Comparison of ENCODE assay signal across 8 cellular contexts in the genomic region with DNA sequence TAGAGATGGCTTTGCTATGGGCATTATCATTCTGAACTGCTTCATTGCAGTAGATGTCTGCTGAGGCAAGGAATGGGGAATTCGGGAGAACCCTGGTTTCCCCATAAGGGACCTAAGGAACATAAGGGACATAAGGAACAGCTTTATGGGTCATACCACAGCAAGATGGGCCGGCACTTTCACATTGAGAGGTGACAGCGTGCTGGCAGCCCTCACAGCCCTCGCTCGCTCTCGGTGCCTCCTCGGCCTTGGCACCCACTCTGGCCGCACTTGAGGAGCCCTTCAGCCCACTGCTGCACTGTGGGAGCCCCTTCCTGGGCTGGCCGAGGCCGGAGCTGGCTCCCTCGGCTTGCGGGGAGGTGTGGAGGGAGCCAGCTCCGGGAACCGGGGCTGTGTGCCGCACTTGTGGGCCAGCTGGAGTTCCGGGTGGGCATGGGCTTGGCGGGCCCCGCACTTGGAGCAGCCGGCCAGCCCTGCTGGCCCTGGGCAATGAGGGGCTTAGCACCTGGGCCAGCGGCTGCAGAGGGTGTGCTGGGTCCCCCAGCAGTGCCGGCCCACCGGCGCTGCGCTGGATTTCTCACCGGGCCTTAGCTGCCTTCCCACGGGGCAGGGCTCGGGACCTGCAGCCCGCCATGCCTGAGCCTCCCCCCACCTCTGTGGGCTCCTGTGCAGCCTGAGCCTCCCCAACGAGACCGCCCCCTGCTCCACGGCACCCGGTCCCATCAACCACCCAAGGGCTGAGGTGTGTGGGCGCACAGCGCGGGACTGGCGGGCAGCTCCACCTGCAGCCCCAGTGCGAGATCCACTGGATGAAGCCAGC. TPM values are rescaled to one million over a fixed set of nuclear protein-coding genes. Genes with fewer than 3 reads are reported as not detected.
DNase-seq lines count a peak whose midpoint lies in the region; ATAC-seq and TF ChIP-seq lines count a peak whose summit lies in the region.
"Not testable (repeated sequence)": the region's sequence is repeated elsewhere in the genome, so short reads cannot be mapped to it uniquely, and the experiment has no call there.

No MANE protein-coding gene starts in this region.

- intact Hi-C loops in A673 (cut with micrococcal nuclease; ENCODE audit: unreplicated experiment); left lung (cut with DNase I): not testable (repeated sequence)

- H3K4me1 ChIP-seq in A673 (ENCODE audit: insufficient read depth, low read length, poor library complexity, severe bottlenecking) (peaks cover 68% of the 10 kb centered on the region), OCI-LY3 (ENCODE audit: low read length) (peaks cover 80% of the 10 kb centered on the region), duodenal mucosa (ENCODE audit: control insufficient read depth in 1 of 2, insufficient read depth in 2 of 2, low read length in 2 of 2) (peaks cover 64 to 73% of the 10 kb centered on the region in 2 donors), left lung (peaks cover 34 to 100% of the 10 kb centered on the region in 2 donors)

- peak overlapping the region; percentile 99 for H3K4me2 ChIP-seq in OCI-LY3 (ENCODE audit: low read length)

- peaks cover 88% of the 10 kb centered on the region for H3K79me2 ChIP-seq in OCI-LY3 (ENCODE audit: low read length)

- POLR2A ChIA-PET in A673 (lab: Charles Lee; ENCODE audit: low non-redundant PET): not testable (repeated sequence)

- CTCF ChIA-PET in A673 (lab: Charles Lee): not testable (repeated sequence)
- CTCF ChIA-PET in activated CD8-positive, alpha-beta memory T cell treated with anti-CD3 and anti-CD28 coated beads, Interleukin-2, amount 10 ng/mL, durations not matched to agents 7 days and 5 days (lab: Charles Lee): interaction anchor here (1.8 to 6.5 kb wide), 8 partner anchors 10 to 72 kb away, joined by 3 to 40 read pairs (median 16); partner anchors contain the start of genes COL9A2 and SMAP2

- H3K4me1 Mint-ChIP-seq in activated CD8-positive, alpha-beta memory T cell treated with anti-CD3 and anti-CD28 coated beads, Interleukin-2, amount 10 ng/mL, durations not matched to agents 7 days and 5 days: peaks cover 92% of the 10 kb centered on the region
- peaks cover 92% of the 10 kb centered on the region for H3K4me1 Mint-ChIP-seq in activated naive CD8-positive, alpha-beta T cell treated with anti-CD3 and anti-CD28 coated beads for 36 hours
- H3K4me1 Mint-ChIP-seq in natural killer cell treated with Interleukin-12 subunit alpha and Interleukin-12 subunit beta and Interleukin-15 and Interleukin-18, amount 100 ng/mL, for 72 hours (ENCODE audit: low read depth in 2 of 2): peaks cover 74 to 78% of the 10 kb centered on the region in 2 donors
- H3K4me1 Mint-ChIP-seq in stimulated activated naive CD8-positive, alpha-beta T cell treated with anti-CD3 and anti-CD28 coated beads, Interleukin-15, amount 100 ng/mL, for 72 hours: peaks cover 85% of the 10 kb centered on the region

- not testable (repeated sequence) for H3K9me3 ChIP-seq in A673 (ENCODE audit: low read depth, low read length, poor library complexity, severe bottlenecking); OCI-LY3 (ENCODE audit: insufficient read depth, low read length); duodenal mucosa (ENCODE audit: control insufficient read depth in 1 of 2, low read length in 2 of 2); left lung

- H3K9ac ChIP-seq in OCI-LY3 (ENCODE audit: low read length) (peak overlapping the region; percentile 97), duodenal mucosa (ENCODE audit: low read depth in 1 of 2, low read length in 2 of 2) (peak overlapping the region in 1 of 2 donors; percentile 79)

- peak overlapping the region; percentile 88 for H3K4me3 Mint-ChIP-seq in activated CD8-positive, alpha-beta memory T cell treated with anti-CD3 and anti-CD28 coated beads, Interleukin-2, amount 10 ng/mL, durations not matched to agents 7 days and 5 days
- peak overlapping the region; percentile 89 for H3K4me3 Mint-ChIP-seq in activated naive CD8-positive, alpha-beta T cell treated with anti-CD3 and anti-CD28 coated beads for 36 hours
- peak overlapping the region; percentile 83 for H3K4me3 Mint-ChIP-seq in natural killer cell treated with Interleukin-12 subunit alpha and Interleukin-12 subunit beta and Interleukin-15 and Interleukin-18, amount 100 ng/mL, for 72 hours
- H3K4me3 Mint-ChIP-seq in stimulated activated naive CD8-positive, alpha-beta T cell treated with anti-CD3 and anti-CD28 coated beads, Interleukin-15, amount 100 ng/mL, for 72 hours: peak overlapping the region; percentile 81 to 99

- not testable (repeated sequence) for H3K9me3 Mint-ChIP-seq in activated CD8-positive, alpha-beta memory T cell treated with anti-CD3 and anti-CD28 coated beads, Interleukin-2, amount 10 ng/mL, durations not matched to agents 7 days and 5 days (ENCODE audit: low read depth); activated naive CD8-positive, alpha-beta T cell treated with anti-CD3 and anti-CD28 coated beads for 36 hours; natural killer cell treated with Interleukin-12 subunit alpha and Interleukin-12 subunit beta and Interleukin-15 and Interleukin-18, amount 100 ng/mL, for 72 hours; stimulated activated naive CD8-positive, alpha-beta T cell treated with anti-CD3 and anti-CD28 coated beads, Interleukin-15, amount 100 ng/mL, for 72 hours

- DNase-seq in A673 (ENCODE audit: low spot score); activated CD8-positive, alpha-beta memory T cell treated with anti-CD3 and anti-CD28 coated beads, Interleukin-2, amount 10 ng/mL, durations not matched to agents 7 days and 5 days; natural killer cell treated with Interleukin-12 subunit alpha and Interleukin-12 subunit beta and Interleukin-15 and Interleukin-18, amount 100 ng/mL, for 72 hours (ENCODE audit: low spot score): not testable (repeated sequence)
- peak; percentile 55 for DNase-seq in activated naive CD8-positive, alpha-beta T cell treated with anti-CD3 and anti-CD28 coated beads for 36 hours
- peak in 1 of 2 donors; percentile 58 for DNase-seq in left lung
- DNase-seq in stimulated activated naive CD8-positive, alpha-beta T cell treated with anti-CD3 and anti-CD28 coated beads, Interleukin-15, amount 100 ng/mL, for 72 hours: peak; percentile 56 to 64

- H3K27me3 Mint-ChIP-seq in activated CD8-positive, alpha-beta memory T cell treated with anti-CD3 and anti-CD28 coated beads, Interleukin-2, amount 10 ng/mL, durations not matched to agents 7 days and 5 days; activated naive CD8-positive, alpha-beta T cell treated with anti-CD3 and anti-CD28 coated beads for 36 hours; natural killer cell treated with Interleukin-12 subunit alpha and Interleukin-12 subunit beta and Interleukin-15 and Interleukin-18, amount 100 ng/mL, for 72 hours; stimulated activated naive CD8-positive, alpha-beta T cell treated with anti-CD3 and anti-CD28 coated beads, Interleukin-15, amount 100 ng/mL, for 72 hours: not testable (repeated sequence)

- H3K27me3 ChIP-seq in A673 (replicated peaks; ENCODE audit: insufficient read depth, low read depth, low read length, poor library complexity); OCI-LY3 (ENCODE audit: low read depth, low read length); duodenal mucosa (ENCODE audit: control insufficient read depth in 1 of 2, insufficient read depth in 2 of 2, low read length in 2 of 2); left lung: not testable (repeated sequence)

- H3K27ac ChIP-seq in A673 (ENCODE audit: low read depth, low read length, poor library complexity, severe bottlenecking) (peak overlapping the region; percentile 93), OCI-LY3 (ENCODE audit: low read length) (peak overlapping the region; percentile 100), duodenal mucosa (ENCODE audit: low read depth, low read length) (peak overlapping the region; percentile 84), left lung (peak overlapping the region; percentile 83 to 95)

- ATAC-seq in activated CD8-positive, alpha-beta memory T cell treated with anti-CD3 and anti-CD28 coated beads, Interleukin-2, amount 10 ng/mL, durations not matched to agents 7 days and 5 days; left lung; natural killer cell treated with Interleukin-12 subunit alpha and Interleukin-12 subunit beta and Interleukin-15 and Interleukin-18, amount 100 ng/mL, for 72 hours; stimulated activated naive CD8-positive, alpha-beta T cell treated with anti-CD3 and anti-CD28 coated beads, Interleukin-15, amount 100 ng/mL, for 72 hours: not testable (repeated sequence)

- H3K36me3 Mint-ChIP-seq in activated CD8-positive, alpha-beta memory T cell treated with anti-CD3 and anti-CD28 coated beads, Interleukin-2, amount 10 ng/mL, durations not matched to agents 7 days and 5 days: peaks cover 51% of the 10 kb centered on the region
- H3K36me3 Mint-ChIP-seq in activated naive CD8-positive, alpha-beta T cell treated with anti-CD3 and anti-CD28 coated beads for 36 hours: peaks cover 62% of the 10 kb centered on the region
- peaks cover 23% of the 10 kb centered on the region for H3K36me3 Mint-ChIP-seq in natural killer cell treated with Interleukin-12 subunit alpha and Interleukin-12 subunit beta and Interleukin-15 and Interleukin-18, amount 100 ng/mL, for 72 hours

- not testable (repeated sequence) for H3K36me3 ChIP-seq in A673 (ENCODE audit: insufficient read depth, low read length, poor library complexity, severe bottlenecking); OCI-LY3 (replicated peaks; ENCODE audit: low read depth, low read length); duodenal mucosa (ENCODE audit: control insufficient read depth in 1 of 2, insufficient read depth in 2 of 2, low read length in 2 of 2); left lung

- not testable (repeated sequence) for H2AFZ ChIP-seq in OCI-LY3 (ENCODE audit: low read depth, low read length)

- TF ChIP-seq CTCF in A673 (conservative IDR thresholded peaks at IDR 0.05; ENCODE audit: low read depth, low read length); OCI-LY3 (IDR thresholded peaks at IDR 0.05; ENCODE audit: low read depth, low read length); left lung (IDR thresholded peaks at IDR 0.05): not testable (repeated sequence)

- H3K27ac Mint-ChIP-seq in activated CD8-positive, alpha-beta memory T cell treated with anti-CD3 and anti-CD28 coated beads, Interleukin-2, amount 10 ng/mL, durations not matched to agents 7 days and 5 days: peak overlapping the region; percentile 98
- peak overlapping the region; percentile 99 for H3K27ac Mint-ChIP-seq in activated naive CD8-positive, alpha-beta T cell treated with anti-CD3 and anti-CD28 coated beads for 36 hours
- peak overlapping the region; percentile 99 for H3K27ac Mint-ChIP-seq in natural killer cell treated with Interleukin-12 subunit alpha and Interleukin-12 subunit beta and Interleukin-15 and Interleukin-18, amount 100 ng/mL, for 72 hours
- H3K27ac Mint-ChIP-seq in stimulated activated naive CD8-positive, alpha-beta T cell treated with anti-CD3 and anti-CD28 coated beads, Interleukin-15, amount 100 ng/mL, for 72 hours: peak overlapping the region; percentile 98 to 99

- not testable (repeated sequence) for H4K20me1 ChIP-seq in OCI-LY3 (ENCODE audit: insufficient read depth, low read length)

- BruUV-seq in A673 (replicated peaks; lab: Mats Ljungman, UMichigan): not testable (repeated sequence)

- not testable (repeated sequence) for H3K4me3 ChIP-seq in A673 (ENCODE audit: low read depth, low read length, poor library complexity, severe bottlenecking); duodenal mucosa (ENCODE audit: low read depth in 1 of 2, low read length in 2 of 2); left lung
- H3K4me3 ChIP-seq in OCI-LY3 (ENCODE audit: low read length): peak overlapping the region; percentile 75

RNA-seq across cellular contexts. Expression of gene SMAP2, which starts 14.2 kb away (rescaled TPM):
- total RNA-seq in A673 (2021) (52.0 and 58.5 TPM in 2 replicates), left lung (10 to 100 TPM; 39.8 to 77.3 TPM)
- 100 to 1,000 TPM; 116 to 145 TPM for total RNA-seq in activated CD8-positive, alpha-beta memory T cell treated with anti-CD3 and anti-CD28 coated beads, Interleukin-2, amount 10 ng/mL, durations not matched to agents 7 days and 5 days
- total RNA-seq in activated naive CD8-positive, alpha-beta T cell treated with anti-CD3 and anti-CD28 coated beads for 36 hours: 100 to 1,000 TPM; 160 to 162 TPM
- total RNA-seq in natural killer cell treated with Interleukin-12 subunit alpha and Interleukin-12 subunit beta and Interleukin-15 and Interleukin-18, amount 100 ng/mL, for 72 hours: 100 to 1,000 TPM; 132 to 158 TPM
